In the genomic region with DNA sequence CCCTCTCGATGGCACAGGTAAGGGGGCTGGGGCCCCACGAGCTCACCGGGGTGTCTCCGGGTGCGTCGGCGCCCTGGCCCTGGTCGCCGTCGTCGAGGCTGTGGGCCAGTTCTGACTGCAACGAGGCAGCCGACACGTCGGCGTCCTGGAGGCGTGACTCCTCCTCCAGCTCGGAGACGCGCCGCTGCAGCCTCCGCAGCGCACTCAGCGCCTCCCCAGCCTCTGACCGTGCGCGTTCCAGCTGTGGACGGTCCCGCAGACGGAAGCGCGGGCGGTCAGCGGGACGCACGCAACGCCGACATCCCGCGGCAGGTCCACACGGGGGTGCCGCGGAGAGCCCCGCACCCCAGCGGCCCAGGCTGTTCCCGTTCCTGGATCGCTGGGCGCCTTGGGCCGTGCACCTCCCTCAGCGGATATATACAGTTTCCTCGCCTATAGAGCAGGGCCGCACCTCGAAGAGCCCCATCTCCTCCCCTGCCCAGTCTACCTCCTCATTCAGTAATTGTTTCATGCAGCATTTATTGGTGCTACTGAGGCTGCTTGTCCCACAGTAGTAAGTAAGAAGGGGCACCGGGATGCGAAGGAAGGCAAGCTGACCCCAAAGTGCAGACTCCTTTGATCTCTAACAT, we compare ENCODE assay signal across 11 cellular contexts. TPM values are rescaled to one million over a fixed set of nuclear protein-coding genes. Genes with fewer than 3 reads are reported as not detected.
DNase-seq lines count a peak whose midpoint lies in the region; ATAC-seq and TF ChIP-seq lines count a peak whose summit lies in the region.
"Had no signal": no experiment of that assay in that cellular context is flagged by ENCODE, and none has a peak within 500 bp of the region (broad histone marks: within the 10 kb centered on the region; RNA-seq: fewer than 3 reads in every experiment).

No MANE protein-coding gene starts in this region.

- H3K9me3 ChIP-seq in endodermal cell (ENCODE audit: control insufficient read depth, low read length) = no peaks in the 10 kb centered on the region
- H3K9me3 ChIP-seq in psoas muscle = no peaks in the 10 kb centered on the region

- intact Hi-C loops in psoas muscle (cut with DNase I) = no loop called here

- H3K9ac ChIP-seq in endodermal cell (ENCODE audit: extremely low read depth, low read length, poor library complexity, severe bottlenecking) = no peak overlapping the region

- H3K4me1 Mint-ChIP-seq in endodermal cell = no peaks in the 10 kb centered on the region

- 89 to 91% methylated on average over 40 to 55 of the region's 55 CpGs for WGBS in endodermal cell (ENCODE audit: insufficient coverage in 1 of 2, insufficient read length in 1 of 2), 2 experiments
- WGBS in psoas muscle, 3 donors = 4 to 9% (median 6%) methylated on average over 26 to 55 of the region's 55 CpGs

- H3K4me1 ChIP-seq in endodermal cell (ENCODE audit: control insufficient read depth, insufficient read depth, low read length) = no peaks in the 10 kb centered on the region
- peaks cover 16% of the 10 kb centered on the region for H3K4me1 ChIP-seq in psoas muscle

- H3K36me3 ChIP-seq in endodermal cell (ENCODE audit: control insufficient read depth, insufficient read depth, low read length) (peaks cover 19% of the 10 kb centered on the region), psoas muscle (ENCODE audit: insufficient read depth in 1 of 2, low read depth in 1 of 2) (peaks cover 0 to 25% of the 10 kb centered on the region in 2 donors)

- H3K27ac ChIP-seq in endodermal cell (ENCODE audit: low read depth, low read length) = no peak overlapping the region
- H3K27ac ChIP-seq in psoas muscle = no peak overlapping the region

- peaks cover 21% of the 10 kb centered on the region for H3K36me3 Mint-ChIP-seq in endodermal cell (ENCODE audit: low read depth)

- no peak overlapping the region for H3K4me3 ChIP-seq in endodermal cell (ENCODE audit: low read length)
- no peak overlapping the region for H3K4me3 ChIP-seq in psoas muscle

- H3K27me3 ChIP-seq in endodermal cell (ENCODE audit: control insufficient read depth, insufficient read depth, low read length, poor library complexity, severe bottlenecking) (peaks cover 26% of the 10 kb centered on the region), psoas muscle (ENCODE audit: insufficient read depth in 3 of 3, low read length in 2 of 3) (peaks cover 0 to 52% (median 18%) of the 10 kb centered on the region in 3 donors)

- no peak overlapping the region for H3K4me3 Mint-ChIP-seq in endodermal cell
- H3K4me3 Mint-ChIP-seq: nephron progenitor cell had no signal

- H3K27me3 Mint-ChIP-seq in endodermal cell (ENCODE audit: insufficient read depth) = peaks cover 40% of the 10 kb centered on the region

- H3K9me3 Mint-ChIP-seq in endodermal cell = no peaks in the 10 kb centered on the region
- H3K9me3 Mint-ChIP-seq: nephron progenitor cell had no signal

- DNase-seq in NCI-H345 (lab: John Stamatoyannopoulos, UW) = peak; percentile 40
- no peak for DNase-seq in NCI-H345 treated with DMSO at 0.1 percent for 48 hours (lab: John Stamatoyannopoulos, UW; ENCODE audit: unreplicated experiment)
- DNase-seq in activated CD4-positive, CD25-positive, alpha-beta regulatory T cell treated with anti-CD3 and anti-CD28 coated beads, Interleukin-2, amount 50 U/mL, for 72 hours = peak; percentile 58
- peak; percentile 50 for DNase-seq in endodermal cell
- DNase-seq in stimulated activated CD4-positive, alpha-beta T cell treated with anti-CD3 and anti-CD28 coated beads, Interleukin-4, amount 100 ng/mL, for 1 hour = peak; percentile 57
- no peak for DNase-seq in amygdala (lab: John Stamatoyannopoulos, UW)
- no peak for DNase-seq in NCI-H774 (lab: John Stamatoyannopoulos, UW)
- DNase-seq in psoas muscle = no peak
- DNase-seq: Karpas-422, nephron progenitor cell had no signal

- TF ChIP-seq CTCF in endodermal cell (conservative IDR thresholded peaks at IDR 0.05) (no peak), psoas muscle (IDR thresholded peaks at IDR 0.05) (no peak)

- ATAC-seq in psoas muscle = no peak

- H3K27ac Mint-ChIP-seq in endodermal cell = no peak overlapping the region
- H3K27ac Mint-ChIP-seq: nephron progenitor cell had no signal

RNA-seq across cellular contexts. Expression of a gene that starts 5.8 kb away (rescaled TPM):
- 10 to 100 TPM; 45.8 to 52.4 TPM for total RNA-seq in endodermal cell
- 34.6 TPM for polyA plus RNA-seq in endodermal cell (2013, experiment 1 of 2)
- 34.8 TPM for polyA plus RNA-seq in endodermal cell (2013, experiment 2 of 2)
- total RNA-seq in psoas muscle = 10 to 100 TPM; 17.0 to 34.4 (median 25.8) TPM
- 10 to 100 TPM; 26.9 to 72.2 (median 39.8) TPM for polyA plus RNA-seq in psoas muscle

RNA-seq across cellular contexts. Expression of a gene that starts 5.9 kb away (rescaled TPM):
- total RNA-seq in endodermal cell (10 to 100 TPM; 49.8 to 59.1 TPM), psoas muscle (100 to 1,000 TPM in 2 of 4 donors, 10 to 100 TPM in 2; 65.1 to 258 (median 129) TPM)
- 68.3 TPM for polyA plus RNA-seq in endodermal cell (2013, experiment 1 of 2)
- 61.5 TPM for polyA plus RNA-seq in endodermal cell (2013, experiment 2 of 2)
- 100 to 1,000 TPM; 131 to 233 (median 216) TPM for polyA plus RNA-seq in psoas muscle

RNA-seq across cellular contexts. Expression of a gene that starts 7.1 kb away (rescaled TPM):
- total RNA-seq in endodermal cell (1 to 10 TPM; 4.7 to 8.2 TPM), psoas muscle (not detected)
- 0.64 TPM for polyA plus RNA-seq in endodermal cell (2013, experiment 1 of 2)
- 0.17 TPM for polyA plus RNA-seq in endodermal cell (2013, experiment 2 of 2)
- under 1 TPM in 2 of 3 donors, not detected in 1; 0.01 to 0.18 TPM for polyA plus RNA-seq in psoas muscle

RNA-seq across cellular contexts. Expression of a gene that starts 9.4 kb away (rescaled TPM):
- total RNA-seq in endodermal cell (10 to 100 TPM; 37.8 to 43.5 TPM), psoas muscle (100 to 1,000 TPM; 139 to 181 (median 156) TPM)
- polyA plus RNA-seq in endodermal cell (2013, experiment 1 of 2) = 38.0 TPM
- 36.2 TPM for polyA plus RNA-seq in endodermal cell (2013, experiment 2 of 2)
- 100 to 1,000 TPM in 2 of 3 donors, 10 to 100 TPM in 1; 69.5 to 889 (median 227) TPM for polyA plus RNA-seq in psoas muscle

RNA-seq across cellular contexts. Expression of a gene that starts 11.6 kb away (rescaled TPM):
- total RNA-seq in endodermal cell (100 to 1,000 TPM; 404 to 572 TPM), psoas muscle (not detected)
- polyA plus RNA-seq in endodermal cell (2013, experiment 1 of 2) = 135 TPM
- 120 TPM for polyA plus RNA-seq in endodermal cell (2013, experiment 2 of 2)
- polyA plus RNA-seq in psoas muscle = 1 to 10 TPM in 1 of 3 donors, under 1 TPM in 2; 0.05 to 5.5 (median 0.45) TPM
- total RNA-seq: T-helper 2 cell treated with Interferon-gamma antibody and Interleukin-4, amounts not matched to agents 100 ng/mL and 5 ng/mL, for 36 hours had no signal

Comparison
In these comparisons a context has a peak if more than half of its experiments do, and no peak if none do; other contexts are left out.
1. DNase-seq: peak in NCI-H345 (single experiment), activated CD4-positive, CD25-positive, alpha-beta regulatory T cell treated with anti-CD3 and anti-CD28 coated beads, Interleukin-2, amount 50 U/mL, for 72 hours (single experiment), endodermal cell (single experiment) and stimulated activated CD4-positive, alpha-beta T cell treated with anti-CD3 and anti-CD28 coated beads, Interleukin-4, amount 100 ng/mL, for 1 hour (single experiment); none in NCI-H345 treated with DMSO at 0.1 percent for 48 hours (single experiment), amygdala (0 of 56), NCI-H774 (single experiment) and psoas muscle (0 of 2).
2. RNA of a gene that starts 7.1 kb away (total RNA-seq): 4.7 to 8.2 TPM in endodermal cell; not detected in psoas muscle; every median in the first group is over 4 times any median in the second.